Comparison of ENCODE assay signal across 2 cellular contexts in genomic region chr4:39427477-39428119, GRCh38.
A peak's percentile ranks its signal among the peaks of the same experiment; 100 is the strongest.
TF ChIP-seq lines count a peak whose summit lies in the region.

No MANE protein-coding gene starts in this region.

TF ChIP-seq in A549, 52 proteins besides CTCF, POLR2A, EP300 and RAD21:
- no peak for TF ChIP-seq TP53 (CRISPR knock-in tag; IDR thresholded peaks at IDR 0.05)
- peak; percentile 87 for TF ChIP-seq MAFK (IDR thresholded peaks at IDR 0.05; ENCODE audit: partially characterized antibody)

TF ChIP-seq in HepG2, 621 proteins besides CTCF, POLR2A, EP300 and RAD21:
- TF ChIP-seq MAFK (conservative IDR thresholded peaks at IDR 0.05 in 1 of 2, IDR thresholded peaks at IDR 0.05 in 1 of 2; ENCODE audit: low read length in 2 of 2) (peak; percentile 97), AKNA (CRISPR knock-in tag; IDR thresholded peaks at IDR 0.05; ENCODE audit: borderline replicate concordance) (no peak), CHCHD3 (CRISPR knock-in tag; IDR thresholded peaks at IDR 0.05) (no peak), PATZ1 (CRISPR knock-in tag; IDR thresholded peaks at IDR 0.05) (no peak), FOSL2 (CRISPR knock-in tag; IDR thresholded peaks at IDR 0.05) (0 out of 2 replicates have a peak, but pooled peaks have one; percentile 9), MAFF (IDR thresholded peaks at IDR 0.05; ENCODE audit: low read depth, low read length) (peak; percentile 96), ZNF513 (CRISPR knock-in tag; conservative IDR thresholded peaks at IDR 0.05) (no peak)
